11 cellular contexts compared by ENCODE assay signal in the genomic region with DNA sequence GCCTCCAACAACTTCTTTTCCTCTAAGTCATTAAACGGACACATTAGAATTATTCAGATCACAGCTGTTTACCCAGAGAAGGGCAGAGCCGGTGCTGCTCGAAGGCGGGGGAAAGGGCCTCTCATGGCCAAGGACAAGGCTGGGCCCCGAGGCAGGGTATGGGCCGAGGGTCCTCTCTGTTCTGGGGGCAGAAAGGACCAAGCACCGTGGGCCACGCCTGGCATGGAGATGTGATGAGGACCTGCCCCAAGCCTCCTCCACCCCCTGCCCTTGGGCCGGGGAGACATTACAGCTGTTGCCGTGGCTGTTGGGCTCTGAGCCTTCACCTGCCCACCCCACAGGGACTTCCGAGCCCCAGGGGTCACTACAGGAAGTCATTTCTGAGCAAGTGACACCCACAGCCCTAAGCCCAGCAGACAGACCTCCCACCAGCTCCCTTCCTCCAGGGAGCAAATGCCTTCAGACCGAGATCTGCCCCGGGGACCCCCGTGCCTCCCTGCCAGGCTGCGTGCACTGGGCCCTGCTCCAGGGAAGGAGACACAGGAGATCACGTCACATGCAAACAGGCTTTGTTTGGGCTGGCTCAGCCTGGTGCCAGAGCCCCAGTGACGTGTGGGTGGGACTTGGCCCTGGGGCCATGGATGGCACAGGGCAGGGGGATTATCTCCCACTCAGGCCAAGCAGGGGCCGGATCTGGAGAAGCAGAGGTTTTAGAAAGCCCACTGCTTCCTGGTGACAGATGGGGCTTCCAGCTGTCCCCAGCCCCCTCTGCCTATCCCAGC. TPM values are rescaled to one million over a fixed set of nuclear protein-coding genes. Genes with fewer than 3 reads are reported as not detected.
A peak's percentile ranks its signal among the peaks of the same experiment; 100 is the strongest.
DNase-seq lines count a peak whose midpoint lies in the region; FAIRE-seq and TF ChIP-seq lines count a peak whose summit lies in the region.
"Had no signal": no experiment of that assay in that cellular context is flagged by ENCODE, and none has a peak within 500 bp of the region (broad histone marks: within the 10 kb centered on the region; RNA-seq: fewer than 3 reads in every experiment).

No MANE protein-coding gene starts in this region.

- no peak overlapping the region for H3K9ac ChIP-seq in SK-N-SH
- no peak overlapping the region for H3K9ac ChIP-seq in smooth muscle cell (ENCODE audit: low read depth)

- no peaks in the 10 kb centered on the region for H3K9me3 ChIP-seq in SK-N-SH
- H3K9me3 ChIP-seq in smooth muscle cell (replicated peaks; ENCODE audit: low read depth), result no peaks in the 10 kb centered on the region
- H3K9me3 ChIP-seq in MG63, result no peaks in the 10 kb centered on the region
- H3K9me3 ChIP-seq: mucosa of descending colon had no signal

- no peaks in the 10 kb centered on the region for H3K36me3 ChIP-seq in SK-N-SH (replicated peaks in 1 of 2; ENCODE audit: control insufficient read depth in 1 of 2, insufficient read depth in 2 of 2, low read length in 1 of 2)
- no peaks in the 10 kb centered on the region for H3K36me3 ChIP-seq in smooth muscle cell (ENCODE audit: low read depth)
- no peaks in the 10 kb centered on the region for H3K36me3 ChIP-seq in MG63
- H3K36me3 ChIP-seq: brain microvascular endothelial cell had no signal

- no peak overlapping the region for H2AFZ ChIP-seq in SK-N-SH (ENCODE audit: low read depth)
- no peak overlapping the region for H2AFZ ChIP-seq in smooth muscle cell (ENCODE audit: low read depth)

- TF ChIP-seq EP300 in SK-N-SH (IDR thresholded peaks at IDR 0.05; ENCODE audit: borderline replicate concordance in 1 of 2, low read depth in 1 of 2, low read length in 1 of 2), result peak in 1 of 2 experiments; percentile 36; a peak in 1 of 4 replicates

- H4K20me1 ChIP-seq in SK-N-SH (ENCODE audit: insufficient read depth), result no peaks in the 10 kb centered on the region
- H4K20me1 ChIP-seq in smooth muscle cell (ENCODE audit: low read depth), result no peaks in the 10 kb centered on the region

- POLR2A ChIA-PET in SK-N-SH (lab: Yijun Ruan, JAX), result interaction anchor here (0.6 to 1.2 kb wide), 3 partner anchors 15 to 49 kb away, joined by 3 to 4 read pairs (median 3); no protein-coding TSS in a partner anchor

- H3K9me2 ChIP-seq in SK-N-SH, result no peaks in the 10 kb centered on the region

- FAIRE-seq in GM12891 (lab: Jason Lieb, UNC), result no peak

- H3F3A ChIP-seq in SK-N-SH (replicated peaks; ENCODE audit: insufficient read depth) (peaks cover 12% of the 10 kb centered on the region), smooth muscle cell (ENCODE audit: low read depth) (no peaks in the 10 kb centered on the region)

- H3K79me2 ChIP-seq in SK-N-SH (ENCODE audit: insufficient read depth), result no peaks in the 10 kb centered on the region
- H3K79me2 ChIP-seq in smooth muscle cell (ENCODE audit: low read depth), result no peaks in the 10 kb centered on the region

- in situ Hi-C loops in KBM-7 (cut with MboI; ENCODE audit: low pct_unique_long_range_greater_than_20kb, low sequenced_read_pairs), result no loop called here

- H3K4me3 ChIP-seq in SK-N-SH (ENCODE audit: low read depth in 2 of 2, low read length in 1 of 2) (peak overlapping the region in 1 of 2 experiments; percentile 46; a peak in 1 of 4 replicates), smooth muscle cell (no peak overlapping the region), MG63 (no peak overlapping the region)
- H3K4me3 ChIP-seq: mucosa of descending colon had no signal

- H3K27me3 ChIP-seq in SK-N-SH (ENCODE audit: insufficient read depth) (peaks cover 22% of the 10 kb centered on the region; the same call in 1 of the 2 replicates), smooth muscle cell (ENCODE audit: low read depth) (peaks cover 19% of the 10 kb centered on the region), MG63 (no peaks in the 10 kb centered on the region)

- 81% methylated on average over 13 of the region's 18 CpGs for WGBS in SK-N-SH (ENCODE audit: low lambda C conversion rate)
- WGBS in smooth muscle cell (ENCODE audit: low lambda C conversion rate), result 75% methylated on average over 17 of the region's 18 CpGs

- CTCF ChIA-PET in SK-N-SH (lab: Yijun Ruan, JAX), result interaction anchor here (0.6 to 4.3 kb wide), 11 partner anchors 10 to 1372 kb away, joined by 3 to 42 read pairs (median 4); no protein-coding TSS in a partner anchor

- H3K4me1 ChIP-seq in SK-N-SH (ENCODE audit: control insufficient read depth in 1 of 2, insufficient read depth in 2 of 2, low read depth in 1 of 2, low read length in 1 of 2) (peaks cover 0 to 26% of the 10 kb centered on the region in 2 experiments; a peak in 1 of 4 replicates), smooth muscle cell (ENCODE audit: low read depth) (no peaks in the 10 kb centered on the region)

- peak overlapping the region in 1 of 2 experiments; percentile 85; a peak in 2 of 4 replicates for H3K27ac ChIP-seq in SK-N-SH (ENCODE audit: low read depth in 2 of 2, low read length in 1 of 2)
- no peak overlapping the region for H3K27ac ChIP-seq in smooth muscle cell (ENCODE audit: low read depth)
- H3K27ac ChIP-seq: brain microvascular endothelial cell had no signal

- TF ChIP-seq CTCF in SK-N-SH (IDR thresholded peaks at IDR 0.05) (no peak), smooth muscle cell (IDR thresholded peaks at IDR 0.05; ENCODE audit: borderline replicate concordance, insufficient read depth, poor library complexity, severe bottlenecking) (no peak)

- DNase-seq in KBM-7, result peak; percentile 4
- peak; percentile 94 for DNase-seq in SK-N-SH
- DNase-seq in left kidney (ENCODE audit: low read depth, low spot score), result peak; percentile 54
- DNase-seq in smooth muscle cell (lab: John Stamatoyannopoulos, UW; ENCODE audit: unreplicated experiment), result no peak
- no peak for DNase-seq in MG63
- no peak for DNase-seq in GM12891 (ENCODE audit: insufficient read length, low spot score)
- DNase-seq in activated CD4-positive, alpha-beta T cell treated with anti-CD3 and anti-CD28 coated beads, Interleukin-2, amount 50 U/mL, for 4 hours, result no peak
- DNase-seq: activated CD8-positive, alpha-beta T cell treated with anti-CD3 and anti-CD28 coated beads, Interleukin-2, amount 10 ng/mL, durations not matched to agents 7 days and 5 days; brain microvascular endothelial cell; foreskin fibroblast had no signal

- TF ChIP-seq POLR2A in GM12891 (IDR thresholded peaks at IDR 0.05; ENCODE audit: low read depth, low read length), result no peak

- TF ChIP-seq RAD21 in SK-N-SH (IDR thresholded peaks at IDR 0.05; ENCODE audit: low read length), result 0 out of 2 replicates have a peak, but pooled peaks have one; percentile 1

- H3K4me2 ChIP-seq in SK-N-SH (no peak overlapping the region), smooth muscle cell (peak overlapping the region; percentile 83)

TF ChIP-seq in SK-N-SH, 30 proteins besides CTCF, POLR2A, EP300 and RAD21:
- peak; percentile 69; the same call in 1 of the 2 replicates for TF ChIP-seq MXI1 (IDR thresholded peaks at IDR 0.05; ENCODE audit: low read depth, low read length)
- TF ChIP-seq GATA2 (CRISPR knock-in tag; IDR thresholded peaks at IDR 0.05), result peak; percentile 37; the same call in 1 of the 2 replicates
- TF ChIP-seq, protein P1, sequence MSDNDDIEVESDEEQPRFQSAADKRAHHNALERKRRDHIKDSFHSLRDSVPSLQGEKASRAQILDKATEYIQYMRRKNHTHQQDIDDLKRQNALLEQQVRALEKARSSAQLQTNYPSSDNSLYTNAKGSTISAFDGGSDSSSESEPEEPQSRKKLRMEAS (IDR thresholded peaks at IDR 0.05; ENCODE audit: low read depth), result no peak

TF ChIP-seq in GM12891, 5 proteins besides CTCF, POLR2A, EP300 and RAD21:
- TF ChIP-seq SPI1 (IDR thresholded peaks at IDR 0.05; ENCODE audit: low read depth, low read length) (no peak), POLR2AphosphoS5 (IDR thresholded peaks at IDR 0.05; ENCODE audit: low read depth, low read length) (no peak), PAX5 (IDR thresholded peaks at IDR 0.05; ENCODE audit: insufficient read depth, low read length, severe bottlenecking) (no peak)
TF ChIP-seq in GM12891: peak in this region for 0.

RNA-seq across cellular contexts. Expression of a gene that starts 0.7 kb away (rescaled TPM):
- polyA plus RNA-seq in SK-N-SH (2012; rRNA removed) (not detected in 2 replicates), smooth muscle cell (not detected in 2 replicates)
- polyA plus RNA-seq in SK-N-SH (2012; cell fraction: cytosol; rRNA removed), result not detected in 2 replicates
- polyA plus RNA-seq in SK-N-SH (2012; cell fraction: nucleus; rRNA removed), result not detected in 2 replicates
- total RNA-seq in smooth muscle cell, result not detected in 2 replicates
- total RNA-seq in MG63 (2014; rRNA removed; shearing (Covaris generic); ENCODE audit: low replicate concordance), result not detected in 2 replicates
- polyA plus RNA-seq in GM12891 (2012; ENCODE audit: low read depth, missing spikeins), result not detected
- total RNA-seq: activated CD8-positive, alpha-beta T cell treated with anti-CD3 and anti-CD28 coated beads, Interleukin-2, amount 10 ng/mL, durations not matched to agents 7 days and 5 days; mucosa of descending colon had no signal

RNA-seq across cellular contexts. Expression of a gene that starts 1.4 kb away (rescaled TPM):
- 0.19 and 0.51 TPM in 2 replicates for polyA plus RNA-seq in SK-N-SH (2012; rRNA removed)
- 0.28 and 0.43 TPM in 2 replicates for polyA plus RNA-seq in SK-N-SH (2012; cell fraction: cytosol; rRNA removed)
- polyA plus RNA-seq in SK-N-SH (2012; cell fraction: nucleus; rRNA removed), result 1.0 and 1.5 TPM in 2 replicates
- total RNA-seq in smooth muscle cell, result 0.13 and 0.67 TPM in 2 replicates
- 0.61 TPM in 2 replicates for polyA plus RNA-seq in smooth muscle cell
- total RNA-seq in MG63 (2014; rRNA removed; shearing (Covaris generic); ENCODE audit: low replicate concordance), result 0.16 TPM in 1 of 2 replicates, not detected in the other
- 0.13 TPM for polyA plus RNA-seq in GM12891 (2012; ENCODE audit: low read depth, missing spikeins)

RNA-seq across cellular contexts. Expression of a gene that starts 58.1 kb away (rescaled TPM):
- polyA plus RNA-seq in SK-N-SH (2012; rRNA removed) (26.5 and 34.8 TPM in 2 replicates), smooth muscle cell (13.4 and 17.6 TPM in 2 replicates)
- 12.9 and 16.3 TPM in 2 replicates for polyA plus RNA-seq in SK-N-SH (2012; cell fraction: cytosol; rRNA removed)
- polyA plus RNA-seq in SK-N-SH (2012; cell fraction: nucleus; rRNA removed), result 196 and 378 TPM in 2 replicates
- total RNA-seq in smooth muscle cell, result 3.0 and 4.6 TPM in 2 replicates
- total RNA-seq in MG63 (2014; rRNA removed; shearing (Covaris generic); ENCODE audit: low replicate concordance), result 13.3 and 22.9 TPM in 2 replicates
- polyA plus RNA-seq in GM12891 (2012; ENCODE audit: low read depth, missing spikeins), result 10.6 TPM

Comparison
In these comparisons a context has a peak if more than half of its experiments do, and no peak if none do; other contexts are left out.
1. DNase-seq: peak in KBM-7 (single experiment), SK-N-SH (single experiment) and left kidney (single experiment); none in smooth muscle cell (single experiment), MG63 (single experiment), GM12891 (single experiment) and activated CD4-positive, alpha-beta T cell treated with anti-CD3 and anti-CD28 coated beads, Interleukin-2, amount 50 U/mL, for 4 hours (0 of 2).